ENCODE assay signal across 8 cellular contexts in the genomic region with DNA sequence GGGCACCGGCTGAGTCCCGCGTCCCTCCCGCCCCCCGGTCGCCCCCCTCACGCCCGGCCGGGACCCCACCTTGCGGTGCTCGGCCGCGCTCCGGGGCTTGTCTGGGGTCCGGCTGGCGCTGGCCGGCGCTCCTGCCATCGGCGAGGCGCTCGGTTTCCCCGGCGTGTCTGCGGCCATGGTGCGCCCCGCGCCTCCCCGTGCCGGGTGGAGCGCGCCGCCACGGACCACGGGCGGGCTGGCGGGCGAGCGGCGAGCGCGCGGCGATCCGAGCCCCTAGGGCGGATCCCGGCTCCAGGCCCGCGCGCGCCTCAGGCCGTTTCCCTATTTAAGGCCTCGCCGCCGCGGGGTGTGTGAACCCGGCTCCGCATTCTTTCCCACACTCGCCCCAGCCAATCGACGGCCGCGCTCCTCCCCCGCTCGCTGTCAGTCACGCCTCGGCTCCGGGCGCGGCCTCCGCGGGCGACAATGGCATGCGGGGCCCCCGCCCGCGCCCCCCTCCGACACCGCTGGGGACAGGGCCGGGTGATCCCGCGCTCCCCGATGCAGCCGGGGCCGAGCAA. TPM values are rescaled to one million over a fixed set of nuclear protein-coding genes. Genes with fewer than 3 reads are reported as not detected.
DNase-seq lines count a peak whose midpoint lies in the region; ATAC-seq and TF ChIP-seq lines count a peak whose summit lies in the region.

A gene with protein sequence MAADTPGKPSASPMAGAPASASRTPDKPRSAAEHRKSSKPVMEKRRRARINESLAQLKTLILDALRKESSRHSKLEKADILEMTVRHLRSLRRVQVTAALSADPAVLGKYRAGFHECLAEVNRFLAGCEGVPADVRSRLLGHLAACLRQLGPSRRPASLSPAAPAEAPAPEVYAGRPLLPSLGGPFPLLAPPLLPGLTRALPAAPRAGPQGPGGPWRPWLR (minus strand): TSS at position 301 of the 560 bp plus-strand sequence. CDS start 124 bp downstream, at position 177.

- TF ChIP-seq CTCF in heart left ventricle (IDR thresholded peaks at IDR 0.05) (no peak), ovary (IDR thresholded peaks at IDR 0.05) (no peak)

- TF ChIP-seq POLR2A in heart left ventricle (IDR thresholded peaks at IDR 0.05) (peak; percentile 85 to 98), ovary (IDR thresholded peaks at IDR 0.05) (peak; percentile 58)

- intact Hi-C loops in heart left ventricle (cut with DNase I) (loop anchor here in 1 of 10 donors (2.0 to 5.0 kb wide), 3 partner anchors 15 to 93 kb away; a partner anchor contains a TSS), ovary (cut with DNase I) (no loop called here)

- H3K36me3 ChIP-seq in SJSA1 = peaks cover 31% of the 10 kb centered on the region
- peaks cover 0 to 7% (median 0%) of the 10 kb centered on the region in 9 donors for H3K36me3 ChIP-seq in heart left ventricle
- H3K36me3 ChIP-seq in ovary = no peaks in the 10 kb centered on the region

- peak within 1 kb of the TSS; percentile 100 for H3K27ac ChIP-seq in SJSA1
- H3K27ac ChIP-seq in angular gyrus (ENCODE audit: low read depth, low read length) = peak within 1 kb of the TSS; percentile 78
- H3K27ac ChIP-seq in heart left ventricle = peak within 1 kb of the TSS; percentile 96 to 100 (median 100)
- H3K27ac ChIP-seq in ovary = peak within 1 kb of the TSS; percentile 52 to 53

- H3K27me3 ChIP-seq in SJSA1 (replicated peaks) (no peaks in the 10 kb centered on the region), heart left ventricle (peaks cover 0 to 69% (median 0%) of the 10 kb centered on the region in 9 donors), ovary (peaks cover 11% of the 10 kb centered on the region)

- DNase-seq in EH (ENCODE audit: low read depth) (peak; percentile 94), HT-29 (ENCODE audit: low spot score) (peak; percentile 90), SJSA1 (ENCODE audit: low read depth in 1 of 2, low spot score in 2 of 2) (peak; percentile 96), heart left ventricle (peak; percentile 95 to 96 (median 96)), ovary (peak; percentile 42 to 82 (median 73))

- H3K9me3 ChIP-seq in SJSA1 (replicated peaks) = peaks cover 6% of the 10 kb centered on the region; the same call in 1 of the 2 replicates
- H3K9me3 ChIP-seq in heart left ventricle = no peaks in the 10 kb centered on the region
- no peaks in the 10 kb centered on the region for H3K9me3 ChIP-seq in ovary

- ATAC-seq in heart left ventricle (peak; percentile 66 to 84 (median 81)), GM18868 (IDR thresholded peaks at IDR 0.05; ENCODE audit: unreplicated experiment) (no peak), GM18867 (IDR thresholded peaks at IDR 0.05; ENCODE audit: unreplicated experiment) (no peak)

- WGBS in heart left ventricle, 4 donors = 0 to 2% (median 1%) methylated on average over 44 to 85 of the region's 85 CpGs; no CpG with 5 or more reads in 1 of the 4 donors
- WGBS in ovary, 3 donors = 0 to 1% methylated on average over 50 to 85 of the region's 85 CpGs; no CpG with 5 or more reads in 1 of the 3 donors

- no peak for TF ChIP-seq EP300 in ovary (IDR thresholded peaks at IDR 0.05)

- H3K4me3 ChIP-seq in SJSA1 (peak within 1 kb of the TSS; percentile 66), heart left ventricle (peak within 1 kb of the TSS; percentile 51 to 93 (median 79)), ovary (peak within 1 kb of the TSS; percentile 64)

- H3K4me1 ChIP-seq in SJSA1 (replicated peaks) (peaks cover 33% of the 10 kb centered on the region), heart left ventricle (peaks cover under 1 to 51% (median 28%) of the 10 kb centered on the region in 12 donors), ovary (ENCODE audit: insufficient read depth) (peaks cover 9% of the 10 kb centered on the region)

RNA-seq across cellular contexts. Expression of the gene that starts here (rescaled TPM):
- total RNA-seq in HT-29 (2014; rRNA removed; shearing (Covaris generic)) = 110 and 139 TPM in 2 replicates
- 55.3 and 68.7 TPM in 2 replicates for total RNA-seq in SJSA1 (2014; rRNA removed; shearing (Covaris generic))
- total RNA-seq in heart left ventricle (10 to 100 TPM; 26.8 to 98.1 (median 42.0) TPM), ovary (10 to 100 TPM in 3 of 7 donors, 1 to 10 TPM in 4; 4.5 to 76.2 (median 6.1) TPM)
- polyA plus RNA-seq in heart left ventricle (10 to 100 TPM; 25.7 to 29.2 TPM), ovary (1 to 10 TPM in 1 of 2 donors, not detected in 1; 8.4 TPM)

Comparison
In these comparisons a context has a peak if more than half of its experiments do, and no peak if none do; other contexts are left out.
1. ATAC-seq: peak in heart left ventricle (4 of 4); none in GM18868 (single experiment) and GM18867 (single experiment).
2. Peak in every context shown above with its lines, with median percentiles within 50 percentile points of each other: DNase-seq, H3K27ac ChIP-seq and H3K4me3 ChIP-seq.